ENCODE assay signal across 34 cellular contexts in genomic region chr20:47652794-47653193, GRCh38.
"Had no signal": no experiment of that assay in that cellular context is flagged by ENCODE, and none has a peak within 500 bp of the region (broad histone marks: within the 10 kb centered on the region; RNA-seq: fewer than 3 reads in every experiment).

No MANE protein-coding gene starts in this region.

- H3K4me3 Mint-ChIP-seq: activated B cell treated with CpG ODN at 0.5 μM for 24 hours; activated CD8-positive, alpha-beta T cell treated with anti-CD3 and anti-CD28 coated beads for 36 hours; activated naive CD8-positive, alpha-beta T cell treated with anti-CD3 and anti-CD28 coated beads for 36 hours; activated T-helper 1 cell treated with anti-CD3 and anti-CD28 coated beads, Interleukin-12 subunit alpha, Interleukin-12 subunit beta, Interleukin-2, Interleukin-4 antibody, amounts not matched to agents 30 ng/mL and 10 ng/mL and 1 ng/mL, durations not matched to agents 14 hours and 24 hours and 36 hours; IgD-negative memory B cell had no signal

- H3K27me3 ChIP-seq: brain microvascular endothelial cell had no signal

- H3K27me3 Mint-ChIP-seq: activated B cell treated with CpG ODN at 0.5 μM for 24 hours; activated CD8-positive, alpha-beta T cell treated with anti-CD3 and anti-CD28 coated beads for 36 hours; activated naive CD8-positive, alpha-beta T cell treated with anti-CD3 and anti-CD28 coated beads for 36 hours; IgD-negative memory B cell had no signal

- DNase-seq: activated B cell treated with CpG ODN at 0.5 μM for 24 hours; activated CD4-positive, alpha-beta T cell treated with anti-CD3 and anti-CD28 coated beads for 4 hours; activated CD4-positive, alpha-beta T cell treated with anti-CD3 and anti-CD28 coated beads, Interleukin-2, amount 50 U/mL, for 1 hour; activated CD4-positive, CD25-positive, alpha-beta regulatory T cell treated with anti-CD3 and anti-CD28 coated beads, Interleukin-2, amount 50 U/mL, for 72 hours; activated CD8-positive, alpha-beta T cell treated with anti-CD3 and anti-CD28 coated beads for 36 hours; activated gamma-delta T cell treated with Interleukin-2 at 50 U/mL for 16 hours; activated naive CD4-positive, alpha-beta T cell treated with anti-CD3 and anti-CD28 coated beads, Interleukin-2, amount 50 U/mL, for 16 hours; activated naive CD8-positive, alpha-beta T cell treated with anti-CD3 and anti-CD28 coated beads for 36 hours; activated T-cell treated with anti-CD3 and anti-CD28 coated beads, Interleukin-2, amount 50 U/mL, for 1 hour; amniotic stem cell; aorta; brain microvascular endothelial cell; central memory CD4-positive, alpha-beta T cell; Karpas-422; KBM-7; NCI-H1105; NCI-H1417 treated with DMSO at 0.1 percent for 48 hours; NCI-H1694; NCI-H1930; NCI-H2081 treated with DMSO at 0.1 percent for 48 hours; NCI-H226; NCI-H446 treated with DMSO at 0.1 percent for 48 hours; NCI-H524; NCI-H748 treated with DMSO at 0.1 percent for 48 hours; NK-92 treated with Interleukin-12 subunit alpha and Interleukin-12 subunit beta, amount 100 ng/mL, for 24 hours; RPMI8226; SW 1271; T-helper 1 cell; T-helper 2 cell; T-helper 9 cell had no signal

- H3K9me3 Mint-ChIP-seq: activated B cell treated with CpG ODN at 0.5 μM for 24 hours; activated CD8-positive, alpha-beta T cell treated with anti-CD3 and anti-CD28 coated beads for 36 hours; activated naive CD8-positive, alpha-beta T cell treated with anti-CD3 and anti-CD28 coated beads for 36 hours; activated T-helper 1 cell treated with anti-CD3 and anti-CD28 coated beads, Interleukin-12 subunit alpha, Interleukin-12 subunit beta, Interleukin-2, Interleukin-4 antibody, amounts not matched to agents 30 ng/mL and 10 ng/mL and 1 ng/mL, durations not matched to agents 14 hours and 24 hours and 36 hours; IgD-negative memory B cell had no signal

- ATAC-seq: activated CD8-positive, alpha-beta T cell treated with anti-CD3 and anti-CD28 coated beads for 36 hours; Right ventricle myocardium inferior had no signal

- H3K27ac Mint-ChIP-seq: activated B cell treated with CpG ODN at 0.5 μM for 24 hours; activated naive CD8-positive, alpha-beta T cell treated with anti-CD3 and anti-CD28 coated beads for 36 hours; activated T-helper 1 cell treated with anti-CD3 and anti-CD28 coated beads, Interleukin-12 subunit alpha, Interleukin-12 subunit beta, Interleukin-2, Interleukin-4 antibody, amounts not matched to agents 30 ng/mL and 10 ng/mL and 1 ng/mL, durations not matched to agents 14 hours and 24 hours and 36 hours; IgD-negative memory B cell had no signal

- H3K4me1 Mint-ChIP-seq: activated naive CD8-positive, alpha-beta T cell treated with anti-CD3 and anti-CD28 coated beads for 36 hours; IgD-negative memory B cell had no signal

- H3K27ac ChIP-seq: brain microvascular endothelial cell, VCaP had no signal
